ENCODE assay signal across 8 cellular contexts in genomic region chr1:29379438-29380073, GRCh38.
DNase-seq lines count a peak whose midpoint lies in the region; ATAC-seq, FAIRE-seq and TF ChIP-seq lines count a peak whose summit lies in the region.

No MANE protein-coding gene starts in this region.

- H3K27me3 ChIP-seq in left ventricle myocardium inferior (ENCODE audit: low read depth) (peaks cover 79% of the 10 kb centered on the region), endothelial cell of umbilical vein (ENCODE audit: control insufficient read depth in 2 of 2, insufficient read depth in 2 of 2, low read length in 2 of 2) (no peaks in the 10 kb centered on the region), testis (no peaks in the 10 kb centered on the region), sigmoid colon (peaks cover 2 to 35% (median 14%) of the 10 kb centered on the region in 3 donors)

- H3K79me2 ChIP-seq in endothelial cell of umbilical vein (ENCODE audit: control insufficient read depth, insufficient read depth, low read length) = no peaks in the 10 kb centered on the region

- dilution Hi-C loops in endothelial cell of umbilical vein (cut with MboI; ENCODE audit: extremely low pct_ligation_motif_present, low sequenced_read_pairs) = no loop called here

- H3K4me1 ChIP-seq in left ventricle myocardium inferior (no peaks in the 10 kb centered on the region), endothelial cell of umbilical vein (ENCODE audit: control insufficient read depth, extremely low read depth, insufficient read depth, low read length) (peaks cover 13% of the 10 kb centered on the region), testis (no peaks in the 10 kb centered on the region), sigmoid colon (no peaks in the 10 kb centered on the region)

- no peaks in the 10 kb centered on the region for H3K36me3 ChIP-seq in left ventricle myocardium inferior
- no peaks in the 10 kb centered on the region for H3K36me3 ChIP-seq in endothelial cell of umbilical vein (ENCODE audit: control insufficient read depth in 2 of 2, extremely low read depth in 1 of 2, insufficient read depth in 2 of 2, low read length in 2 of 2)
- H3K36me3 ChIP-seq in testis (ENCODE audit: low read depth, missing control alignments) = no peaks in the 10 kb centered on the region
- H3K36me3 ChIP-seq in sigmoid colon = no peaks in the 10 kb centered on the region

- ATAC-seq in Right ventricle myocardium inferior = no peak
- ATAC-seq in activated CD4-positive, CD25-positive, alpha-beta regulatory T cell treated with anti-CD3 and anti-CD28 coated beads, Interleukin-2, amount 50 U/mL, for 24 hours = no peak

- H3K9me1 ChIP-seq in endothelial cell of umbilical vein (replicated peaks; ENCODE audit: control insufficient read depth, extremely low read depth, insufficient read depth, low read length) = no peaks in the 10 kb centered on the region

- intact Hi-C loops in left ventricle myocardium inferior (cut with micrococcal nuclease) = no loop called here
- intact Hi-C loops in Right ventricle myocardium inferior (cut with DNase I) = no loop called here
- intact Hi-C loops in endothelial cell of umbilical vein (cut with micrococcal nuclease) = loop anchor here (1.0 to 5.0 kb wide), 8 partner anchors 142 to 1329 kb away; partner anchors contain the start of gene PTPRU
- intact Hi-C loops in testis (cut with DNase I; ENCODE audit: low total_unique reads) = no loop called here
- intact Hi-C loops in sigmoid colon (cut with DNase I) = no loop called here

- H3K27ac ChIP-seq in left ventricle myocardium inferior (replicated peaks) (no peak overlapping the region), endothelial cell of umbilical vein (ENCODE audit: insufficient read depth, low read depth, low read length) (no peak overlapping the region), testis (no peak overlapping the region), sigmoid colon (no peak overlapping the region)

- H3K4me3 ChIP-seq in left ventricle myocardium inferior (no peak overlapping the region), endothelial cell of umbilical vein (replicated peaks in 1 of 3; ENCODE audit: insufficient read depth in 1 of 3, low read depth in 1 of 3, low read length in 3 of 3) (no peak overlapping the region), testis (no peak overlapping the region), sigmoid colon (no peak overlapping the region)

- DNase-seq in left ventricle myocardium inferior (no peak), Right ventricle myocardium inferior (ENCODE audit: missing footprints) (no peak), NCI-H460 (ENCODE audit: extremely low read depth, low read depth) (peak; percentile 4), endothelial cell of umbilical vein (ENCODE audit: low read depth, low spot score) (peak; percentile 65), testis (peak; percentile 47), sigmoid colon (no peak), NCI-H446 (lab: John Stamatoyannopoulos, UW) (no peak)

- BruUV-seq in endothelial cell of umbilical vein (replicated peaks; lab: Mats Ljungman, UMichigan) = no TSS peak

- no peak overlapping the region for H3K9ac ChIP-seq in endothelial cell of umbilical vein (replicated peaks; ENCODE audit: extremely low read depth, insufficient read depth, low read length)

- no peak overlapping the region for H3K4me2 ChIP-seq in endothelial cell of umbilical vein (ENCODE audit: insufficient read depth, low read length)

- TF ChIP-seq EP300 in sigmoid colon (IDR thresholded peaks at IDR 0.05) = no peak

- TF ChIP-seq POLR2A in endothelial cell of umbilical vein (IDR thresholded peaks at IDR 0.05; ENCODE audit: low read depth, low read length) (no peak), testis (IDR thresholded peaks at IDR 0.05) (no peak), sigmoid colon (IDR thresholded peaks at IDR 0.05) (no peak)

- WGBS in testis, 2 donors = 12 to 22% methylated on average over 7 of the region's 7 CpGs
- 24 to 34% methylated on average over 7 of the region's 7 CpGs for WGBS in sigmoid colon, 2 donors

- H4K20me1 ChIP-seq in endothelial cell of umbilical vein (replicated peaks; ENCODE audit: control insufficient read depth, extremely low read depth, insufficient read depth, low read length) = no peaks in the 10 kb centered on the region

- TF ChIP-seq CTCF in left ventricle myocardium inferior (IDR thresholded peaks at IDR 0.05; ENCODE audit: borderline replicate concordance) (peak; percentile 36), endothelial cell of umbilical vein (IDR thresholded peaks at IDR 0.05; ENCODE audit: extremely low read depth in 1 of 2, insufficient read depth in 1 of 2, low read depth in 1 of 2, low read length in 2 of 2) (peak; percentile 62 to 68), testis (IDR thresholded peaks at IDR 0.05) (peak in 2 of 3 experiments; percentile 49 to 66), sigmoid colon (IDR thresholded peaks at IDR 0.05) (no peak)

- CTCF ChIA-PET in endothelial cell of umbilical vein (lab: Charles Lee) = interaction anchor here (1.2 to 2.0 kb wide), 3 partner anchors 17 to 1001 kb away, joined by 3 to 10 read pairs (median 5); no protein-coding TSS in a partner anchor

- peak; percentile 79 for FAIRE-seq in endothelial cell of umbilical vein (lab: Jason Lieb, UNC)

- POLR2A ChIA-PET in endothelial cell of umbilical vein (lab: Charles Lee) = no interaction called here

- H2AFZ ChIP-seq in endothelial cell of umbilical vein (ENCODE audit: low read depth, low read length) = no peak overlapping the region

- H3K9me3 ChIP-seq in left ventricle myocardium inferior (replicated peaks) (peaks cover 46% of the 10 kb centered on the region), endothelial cell of umbilical vein (replicated peaks; ENCODE audit: control insufficient read depth, insufficient read depth, low read length) (no peaks in the 10 kb centered on the region), testis (no peaks in the 10 kb centered on the region), sigmoid colon (peaks cover 0 to 20% (median 3%) of the 10 kb centered on the region in 4 donors)

TF ChIP-seq in endothelial cell of umbilical vein, 7 proteins besides CTCF, POLR2A, EP300 and RAD21:
- TF ChIP-seq, protein P1, sequence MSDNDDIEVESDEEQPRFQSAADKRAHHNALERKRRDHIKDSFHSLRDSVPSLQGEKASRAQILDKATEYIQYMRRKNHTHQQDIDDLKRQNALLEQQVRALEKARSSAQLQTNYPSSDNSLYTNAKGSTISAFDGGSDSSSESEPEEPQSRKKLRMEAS (IDR thresholded peaks at IDR 0.05; ENCODE audit: insufficient read depth, insufficient read length) = no peak
- TF ChIP-seq GATA2 (IDR thresholded peaks at IDR 0.05; ENCODE audit: insufficient read depth, insufficient read length, low read depth, low read length) = no peak
- no peak for TF ChIP-seq EZH2 (IDR thresholded peaks at IDR 0.05; ENCODE audit: borderline replicate concordance, low read depth, low read length, severe bottlenecking)
- no peak for TF ChIP-seq FOS (IDR thresholded peaks at IDR 0.05; ENCODE audit: borderline replicate concordance, insufficient read depth, low read length)
- no peak for TF ChIP-seq POLR2AphosphoS5 (IDR thresholded peaks at IDR 0.05; ENCODE audit: insufficient read depth, low read depth, low read length)
- TF ChIP-seq JUN (IDR thresholded peaks at IDR 0.05; ENCODE audit: borderline replicate concordance, insufficient read depth, insufficient read length, low read depth) = no peak
- no peak for TF ChIP-seq MYC (IDR thresholded peaks at IDR 0.05; ENCODE audit: low read depth, low read length)

Comparison
In these comparisons a context has a peak if more than half of its experiments do, and no peak if none do; other contexts are left out.
1. DNase-seq: peak in NCI-H460 (single experiment), endothelial cell of umbilical vein (single experiment) and testis (single experiment); none in left ventricle myocardium inferior (single experiment), Right ventricle myocardium inferior (single experiment), sigmoid colon (single experiment) and NCI-H446 (0 of 2).
2. CTCF ChIP-seq: peak in left ventricle myocardium inferior (single experiment), endothelial cell of umbilical vein (2 of 2) and testis (2 of 3); none in sigmoid colon (0 of 4).